In the genomic region with DNA sequence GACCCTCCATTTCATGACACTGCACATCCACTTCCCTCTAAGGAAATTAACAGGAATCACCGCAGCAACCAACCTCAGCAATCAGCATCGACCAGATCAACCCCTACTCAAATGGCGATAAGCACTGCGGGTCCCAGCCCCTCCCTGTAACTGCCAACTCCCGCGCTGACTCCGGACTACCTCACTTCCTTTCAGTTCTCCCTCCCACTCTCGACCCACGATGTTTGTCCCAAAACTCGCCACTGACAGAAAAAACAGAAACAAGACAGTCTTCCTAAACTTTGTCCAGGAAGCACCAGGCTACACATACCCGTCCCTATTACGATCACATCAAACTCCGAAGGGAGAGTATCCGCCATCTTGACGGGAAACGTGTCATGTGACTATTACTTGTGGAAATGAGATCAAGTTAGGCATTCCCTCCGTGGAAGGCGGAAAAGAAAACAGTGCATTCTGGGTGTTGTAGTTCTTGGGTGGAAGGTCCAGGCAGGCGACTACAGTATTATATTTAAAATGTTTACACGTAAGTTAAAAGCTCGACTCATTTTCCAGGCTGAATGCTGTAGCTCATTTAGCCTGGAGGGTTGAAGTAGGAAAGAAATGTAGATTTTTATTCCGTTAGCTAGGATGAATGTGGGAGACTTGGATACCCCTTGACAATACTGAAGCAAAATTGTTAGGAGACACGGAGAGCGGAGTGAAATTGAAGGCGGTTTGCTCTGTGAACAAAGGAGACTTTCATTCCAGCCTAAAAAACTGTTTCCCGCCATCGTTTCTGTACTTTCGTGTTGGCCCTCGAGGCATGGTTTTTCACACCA, we compare ENCODE assay signal across 1 cellular context.
TF ChIP-seq lines count a peak whose summit lies in the region.

A gene with protein sequence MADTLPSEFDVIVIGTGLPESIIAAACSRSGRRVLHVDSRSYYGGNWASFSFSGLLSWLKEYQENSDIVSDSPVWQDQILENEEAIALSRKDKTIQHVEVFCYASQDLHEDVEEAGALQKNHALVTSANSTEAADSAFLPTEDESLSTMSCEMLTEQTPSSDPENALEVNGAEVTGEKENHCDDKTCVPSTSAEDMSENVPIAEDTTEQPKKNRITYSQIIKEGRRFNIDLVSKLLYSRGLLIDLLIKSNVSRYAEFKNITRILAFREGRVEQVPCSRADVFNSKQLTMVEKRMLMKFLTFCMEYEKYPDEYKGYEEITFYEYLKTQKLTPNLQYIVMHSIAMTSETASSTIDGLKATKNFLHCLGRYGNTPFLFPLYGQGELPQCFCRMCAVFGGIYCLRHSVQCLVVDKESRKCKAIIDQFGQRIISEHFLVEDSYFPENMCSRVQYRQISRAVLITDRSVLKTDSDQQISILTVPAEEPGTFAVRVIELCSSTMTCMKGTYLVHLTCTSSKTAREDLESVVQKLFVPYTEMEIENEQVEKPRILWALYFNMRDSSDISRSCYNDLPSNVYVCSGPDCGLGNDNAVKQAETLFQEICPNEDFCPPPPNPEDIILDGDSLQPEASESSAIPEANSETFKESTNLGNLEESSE (minus strand): TSS at position 385 of the 818 bp plus-strand sequence. CDS start 26 bp downstream, at position 359.

TF ChIP-seq in GM12878, 131 proteins besides CTCF, POLR2A, EP300 and RAD21 (continued from another document):
- TF ChIP-seq, protein P1, sequence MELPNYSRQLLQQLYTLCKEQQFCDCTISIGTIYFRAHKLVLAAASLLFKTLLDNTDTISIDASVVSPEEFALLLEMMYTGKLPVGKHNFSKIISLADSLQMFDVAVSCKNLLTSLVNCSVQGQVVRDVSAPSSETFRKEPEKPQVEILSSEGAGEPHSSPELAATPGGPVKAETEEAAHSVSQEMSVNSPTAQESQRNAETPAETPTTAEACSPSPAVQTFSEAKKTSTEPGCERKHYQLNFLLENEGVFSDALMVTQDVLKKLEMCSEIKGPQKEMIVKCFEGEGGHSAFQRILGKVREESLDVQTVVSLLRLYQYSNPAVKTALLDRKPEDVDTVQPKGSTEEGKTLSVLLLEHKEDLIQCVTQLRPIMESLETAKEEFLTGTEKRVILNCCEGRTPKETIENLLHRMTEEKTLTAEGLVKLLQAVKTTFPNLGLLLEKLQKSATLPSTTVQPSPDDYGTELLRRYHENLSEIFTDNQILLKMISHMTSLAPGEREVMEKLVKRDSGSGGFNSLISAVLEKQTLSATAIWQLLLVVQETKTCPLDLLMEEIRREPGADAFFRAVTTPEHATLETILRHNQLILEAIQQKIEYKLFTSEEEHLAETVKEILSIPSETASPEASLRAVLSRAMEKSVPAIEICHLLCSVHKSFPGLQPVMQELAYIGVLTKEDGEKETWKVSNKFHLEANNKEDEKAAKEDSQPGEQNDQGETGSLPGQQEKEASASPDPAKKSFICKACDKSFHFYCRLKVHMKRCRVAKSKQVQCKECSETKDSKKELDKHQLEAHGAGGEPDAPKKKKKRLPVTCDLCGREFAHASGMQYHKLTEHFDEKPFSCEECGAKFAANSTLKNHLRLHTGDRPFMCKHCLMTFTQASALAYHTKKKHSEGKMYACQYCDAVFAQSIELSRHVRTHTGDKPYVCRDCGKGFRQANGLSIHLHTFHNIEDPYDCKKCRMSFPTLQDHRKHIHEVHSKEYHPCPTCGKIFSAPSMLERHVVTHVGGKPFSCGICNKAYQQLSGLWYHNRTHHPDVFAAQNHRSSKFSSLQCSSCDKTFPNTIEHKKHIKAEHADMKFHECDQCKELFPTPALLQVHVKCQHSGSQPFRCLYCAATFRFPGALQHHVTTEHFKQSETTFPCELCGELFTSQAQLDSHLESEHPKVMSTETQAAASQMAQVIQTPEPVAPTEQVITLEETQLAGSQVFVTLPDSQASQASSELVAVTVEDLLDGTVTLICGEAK (IDR thresholded peaks at IDR 0.05; ENCODE audit: borderline replicate concordance) = peak; percentile 81; the same call in 1 of the 2 replicates
- TF ChIP-seq NFIC (IDR thresholded peaks at IDR 0.05; ENCODE audit: low read depth, low read length) (0 out of 2 replicates have a peak, but pooled peaks have one; percentile 21), CREB1 (IDR thresholded peaks at IDR 0.05; ENCODE audit: low read depth) (peak; percentile 86), TAF1 (IDR thresholded peaks at IDR 0.05; ENCODE audit: borderline replicate concordance, low read depth, low read length) (peak; percentile 68; the same call in 1 of the 2 replicates), FOXK2 (IDR thresholded peaks at IDR 0.05) (no peak), BHLHE40 (IDR thresholded peaks at IDR 0.05; ENCODE audit: borderline replicate concordance in 1 of 2, low read depth in 2 of 2, low read length in 1 of 2) (peak in 1 of 2 experiments; percentile 51; a peak in 1 of 4 replicates), NBN (IDR thresholded peaks at IDR 0.05) (peak; percentile 79)
- TF ChIP-seq, protein P2, sequence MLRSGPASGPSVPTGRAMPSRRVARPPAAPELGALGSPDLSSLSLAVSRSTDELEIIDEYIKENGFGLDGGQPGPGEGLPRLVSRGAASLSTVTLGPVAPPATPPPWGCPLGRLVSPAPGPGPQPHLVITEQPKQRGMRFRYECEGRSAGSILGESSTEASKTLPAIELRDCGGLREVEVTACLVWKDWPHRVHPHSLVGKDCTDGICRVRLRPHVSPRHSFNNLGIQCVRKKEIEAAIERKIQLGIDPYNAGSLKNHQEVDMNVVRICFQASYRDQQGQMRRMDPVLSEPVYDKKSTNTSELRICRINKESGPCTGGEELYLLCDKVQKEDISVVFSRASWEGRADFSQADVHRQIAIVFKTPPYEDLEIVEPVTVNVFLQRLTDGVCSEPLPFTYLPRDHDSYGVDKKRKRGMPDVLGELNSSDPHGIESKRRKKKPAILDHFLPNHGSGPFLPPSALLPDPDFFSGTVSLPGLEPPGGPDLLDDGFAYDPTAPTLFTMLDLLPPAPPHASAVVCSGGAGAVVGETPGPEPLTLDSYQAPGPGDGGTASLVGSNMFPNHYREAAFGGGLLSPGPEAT (IDR thresholded peaks at IDR 0.05; ENCODE audit: low read depth) = peak; percentile 90
- TF ChIP-seq, protein P3, sequence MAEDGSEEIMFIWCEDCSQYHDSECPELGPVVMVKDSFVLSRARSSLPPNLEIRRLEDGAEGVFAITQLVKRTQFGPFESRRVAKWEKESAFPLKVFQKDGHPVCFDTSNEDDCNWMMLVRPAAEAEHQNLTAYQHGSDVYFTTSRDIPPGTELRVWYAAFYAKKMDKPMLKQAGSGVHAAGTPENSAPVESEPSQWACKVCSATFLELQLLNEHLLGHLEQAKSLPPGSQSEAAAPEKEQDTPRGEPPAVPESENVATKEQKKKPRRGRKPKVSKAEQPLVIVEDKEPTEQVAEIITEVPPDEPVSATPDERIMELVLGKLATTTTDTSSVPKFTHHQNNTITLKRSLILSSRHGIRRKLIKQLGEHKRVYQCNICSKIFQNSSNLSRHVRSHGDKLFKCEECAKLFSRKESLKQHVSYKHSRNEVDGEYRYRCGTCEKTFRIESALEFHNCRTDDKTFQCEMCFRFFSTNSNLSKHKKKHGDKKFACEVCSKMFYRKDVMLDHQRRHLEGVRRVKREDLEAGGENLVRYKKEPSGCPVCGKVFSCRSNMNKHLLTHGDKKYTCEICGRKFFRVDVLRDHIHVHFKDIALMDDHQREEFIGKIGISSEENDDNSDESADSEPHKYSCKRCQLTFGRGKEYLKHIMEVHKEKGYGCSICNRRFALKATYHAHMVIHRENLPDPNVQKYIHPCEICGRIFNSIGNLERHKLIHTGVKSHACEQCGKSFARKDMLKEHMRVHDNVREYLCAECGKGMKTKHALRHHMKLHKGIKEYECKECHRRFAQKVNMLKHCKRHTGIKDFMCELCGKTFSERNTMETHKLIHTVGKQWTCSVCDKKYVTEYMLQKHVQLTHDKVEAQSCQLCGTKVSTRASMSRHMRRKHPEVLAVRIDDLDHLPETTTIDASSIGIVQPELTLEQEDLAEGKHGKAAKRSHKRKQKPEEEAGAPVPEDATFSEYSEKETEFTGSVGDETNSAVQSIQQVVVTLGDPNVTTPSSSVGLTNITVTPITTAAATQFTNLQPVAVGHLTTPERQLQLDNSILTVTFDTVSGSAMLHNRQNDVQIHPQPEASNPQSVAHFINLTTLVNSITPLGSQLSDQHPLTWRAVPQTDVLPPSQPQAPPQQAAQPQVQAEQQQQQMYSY (CRISPR knock-in tag; IDR thresholded peaks at IDR 0.05) = no peak
- TF ChIP-seq, protein P4, sequence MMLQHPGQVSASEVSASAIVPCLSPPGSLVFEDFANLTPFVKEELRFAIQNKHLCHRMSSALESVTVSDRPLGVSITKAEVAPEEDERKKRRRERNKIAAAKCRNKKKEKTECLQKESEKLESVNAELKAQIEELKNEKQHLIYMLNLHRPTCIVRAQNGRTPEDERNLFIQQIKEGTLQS (IDR thresholded peaks at IDR 0.05; ENCODE audit: borderline replicate concordance, extremely low read depth, low read depth, low read length) = peak; percentile 4; the same call in 1 of the 2 replicates
- TF ChIP-seq, protein P5, sequence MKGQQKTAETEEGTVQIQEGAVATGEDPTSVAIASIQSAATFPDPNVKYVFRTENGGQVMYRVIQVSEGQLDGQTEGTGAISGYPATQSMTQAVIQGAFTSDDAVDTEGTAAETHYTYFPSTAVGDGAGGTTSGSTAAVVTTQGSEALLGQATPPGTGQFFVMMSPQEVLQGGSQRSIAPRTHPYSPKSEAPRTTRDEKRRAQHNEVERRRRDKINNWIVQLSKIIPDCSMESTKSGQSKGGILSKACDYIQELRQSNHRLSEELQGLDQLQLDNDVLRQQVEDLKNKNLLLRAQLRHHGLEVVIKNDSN (IDR thresholded peaks at IDR 0.05; ENCODE audit: borderline replicate concordance, extremely low read length, insufficient read depth, low read depth, low read length) = peak; percentile 67
